ENCODE assay signal across 12 cellular contexts in the genomic region with DNA sequence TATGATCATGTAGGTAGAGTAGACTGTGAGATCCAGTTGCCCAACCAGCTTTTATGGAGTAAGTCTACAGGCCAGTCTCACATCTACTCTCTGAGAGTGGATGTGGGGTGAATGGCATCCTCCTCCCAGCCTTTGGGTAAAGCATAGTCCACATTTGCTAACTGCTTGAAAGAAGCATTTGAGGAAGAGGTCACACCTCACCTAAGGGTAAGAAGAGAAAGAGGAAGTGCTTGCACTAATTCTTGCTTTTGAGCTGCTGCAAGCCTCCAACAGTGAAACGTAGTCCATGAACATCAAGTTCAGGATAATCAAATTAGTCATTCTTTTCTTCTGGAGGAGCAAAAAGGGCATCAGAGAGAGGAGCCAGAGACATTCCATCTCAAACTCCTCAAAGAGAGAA.
A peak's percentile ranks its signal among the peaks of the same experiment; 100 is the strongest.
DNase-seq lines count a peak whose midpoint lies in the region; ATAC-seq lines count a peak whose summit lies in the region.
"Had no signal": no experiment of that assay in that cellular context is flagged by ENCODE, and none has a peak within 500 bp of the region (broad histone marks: within the 10 kb centered on the region; RNA-seq: fewer than 3 reads in every experiment).

No MANE protein-coding gene starts in this region.

- H3K27me3 Mint-ChIP-seq in activated CD8-positive, alpha-beta memory T cell treated with anti-CD3 and anti-CD28 coated beads, Interleukin-2, amount 10 ng/mL, durations not matched to agents 7 days and 5 days: peaks cover 5% of the 10 kb centered on the region
- no peaks in the 10 kb centered on the region for H3K27me3 Mint-ChIP-seq in stimulated activated memory B cell treated with anti-CD40 and anti-IgM and Interleukin-4, amounts not matched to agents 10 μg/mL and 1 μg/mL and 100 μg/mL, for 72 hours

- no peak overlapping the region for H3K4me3 Mint-ChIP-seq in activated CD8-positive, alpha-beta memory T cell treated with anti-CD3 and anti-CD28 coated beads, Interleukin-2, amount 10 ng/mL, durations not matched to agents 7 days and 5 days
- H3K4me3 Mint-ChIP-seq in stimulated activated memory B cell treated with anti-CD40 and anti-IgM and Interleukin-4, amounts not matched to agents 10 μg/mL and 1 μg/mL and 100 μg/mL, for 72 hours: no peak overlapping the region

- H3K4me1 Mint-ChIP-seq in activated CD8-positive, alpha-beta memory T cell treated with anti-CD3 and anti-CD28 coated beads, Interleukin-2, amount 10 ng/mL, durations not matched to agents 7 days and 5 days: peaks cover 9% of the 10 kb centered on the region
- H3K4me1 Mint-ChIP-seq in stimulated activated memory B cell treated with anti-CD40 and anti-IgM and Interleukin-4, amounts not matched to agents 10 μg/mL and 1 μg/mL and 100 μg/mL, for 72 hours: peaks cover 11% of the 10 kb centered on the region

- intact Hi-C loops in posterior cingulate gyrus (cut with DNase I): loop anchor here (5.0 kb wide), 1 partner anchor 672 kb away; no protein-coding TSS in a partner anchor

- ATAC-seq in activated CD8-positive, alpha-beta memory T cell treated with anti-CD3 and anti-CD28 coated beads, Interleukin-2, amount 10 ng/mL, durations not matched to agents 7 days and 5 days: peak; percentile 30
- peak; percentile 67 for ATAC-seq in HG02759 (IDR thresholded peaks at IDR 0.05; ENCODE audit: unreplicated experiment)
- peak; percentile 82 for ATAC-seq in stimulated activated memory B cell treated with anti-CD40 and anti-IgM and Interleukin-4, amounts not matched to agents 10 μg/mL and 1 μg/mL and 100 μg/mL, for 72 hours
- ATAC-seq: HCT116, right cardiac atrium had no signal

- H3K36me3 Mint-ChIP-seq in activated CD8-positive, alpha-beta memory T cell treated with anti-CD3 and anti-CD28 coated beads, Interleukin-2, amount 10 ng/mL, durations not matched to agents 7 days and 5 days: no peaks in the 10 kb centered on the region
- H3K36me3 Mint-ChIP-seq in stimulated activated memory B cell treated with anti-CD40 and anti-IgM and Interleukin-4, amounts not matched to agents 10 μg/mL and 1 μg/mL and 100 μg/mL, for 72 hours: no peaks in the 10 kb centered on the region

- no peak overlapping the region for H3K27ac Mint-ChIP-seq in activated CD8-positive, alpha-beta memory T cell treated with anti-CD3 and anti-CD28 coated beads, Interleukin-2, amount 10 ng/mL, durations not matched to agents 7 days and 5 days
- no peak overlapping the region for H3K27ac Mint-ChIP-seq in stimulated activated memory B cell treated with anti-CD40 and anti-IgM and Interleukin-4, amounts not matched to agents 10 μg/mL and 1 μg/mL and 100 μg/mL, for 72 hours

- H3K9me3 Mint-ChIP-seq in activated CD8-positive, alpha-beta memory T cell treated with anti-CD3 and anti-CD28 coated beads, Interleukin-2, amount 10 ng/mL, durations not matched to agents 7 days and 5 days (ENCODE audit: low read depth): no peaks in the 10 kb centered on the region
- no peaks in the 10 kb centered on the region for H3K9me3 Mint-ChIP-seq in stimulated activated memory B cell treated with anti-CD40 and anti-IgM and Interleukin-4, amounts not matched to agents 10 μg/mL and 1 μg/mL and 100 μg/mL, for 72 hours

- CTCF ChIA-PET in activated CD8-positive, alpha-beta memory T cell treated with anti-CD3 and anti-CD28 coated beads, Interleukin-2, amount 10 ng/mL, durations not matched to agents 7 days and 5 days (lab: Charles Lee): interaction anchor here (1.0 to 1.2 kb wide), 2 partner anchors 22 to 49 kb away, joined by 3 read pairs; no protein-coding TSS in a partner anchor

- DNase-seq in activated CD8-positive, alpha-beta memory T cell treated with anti-CD3 and anti-CD28 coated beads, Interleukin-2, amount 10 ng/mL, durations not matched to agents 7 days and 5 days: no peak
- DNase-seq in activated CD8-positive, alpha-beta memory T cell treated with anti-CD3 and anti-CD28 coated beads for 24 hours: no peak
- DNase-seq in MV-4-11 (lab: John Stamatoyannopoulos, UW) (peak; percentile 90), EL (no peak), NCI-H2171 (lab: John Stamatoyannopoulos, UW) (no peak), posterior cingulate gyrus (no peak)
- DNase-seq: NCI-H187, right cardiac atrium, testis had no signal

Comparison
In these comparisons a context has a peak if more than half of its experiments do, and no peak if none do; other contexts are left out.
1. ATAC-seq: peak in every context shown above with its lines; median percentile 82 in stimulated activated memory B cell treated with anti-CD40 and anti-IgM and Interleukin-4, amounts not matched to agents 10 μg/mL and 1 μg/mL and 100 μg/mL, for 72 hours; 67 in HG02759; 30 in activated CD8-positive, alpha-beta memory T cell treated with anti-CD3 and anti-CD28 coated beads, Interleukin-2, amount 10 ng/mL, durations not matched to agents 7 days and 5 days.